Comparison of ENCODE assay signal across 10 cellular contexts in genomic region chr7:74365320-74366022, GRCh38.
DNase-seq lines count a peak whose midpoint lies in the region; ATAC-seq, FAIRE-seq and TF ChIP-seq lines count a peak whose summit lies in the region.
"Had no signal": no experiment of that assay in that cellular context is flagged by ENCODE, and none has a peak within 500 bp of the region (broad histone marks: within the 10 kb centered on the region; RNA-seq: fewer than 3 reads in every experiment).

No MANE protein-coding gene starts in this region.

- H3K9me3 Mint-ChIP-seq in activated CD8-positive, alpha-beta T cell treated with anti-CD3 and anti-CD28 coated beads for 36 hours: no peaks in the 10 kb centered on the region
- H3K9me3 Mint-ChIP-seq in activated CD8-positive, alpha-beta T cell treated with anti-CD3 and anti-CD28 coated beads, Interleukin-2, amount 10 ng/mL, durations not matched to agents 7 days and 5 days (ENCODE audit: insufficient read depth): no peaks in the 10 kb centered on the region

- H3K27me3 ChIP-seq in SK-N-SH (ENCODE audit: insufficient read depth) (no peaks in the 10 kb centered on the region), heart left ventricle (no peaks in the 10 kb centered on the region), small intestine (ENCODE audit: control insufficient read depth in 2 of 2, insufficient read depth in 2 of 2, low read length in 2 of 2) (no peaks in the 10 kb centered on the region)
- H3K27me3 ChIP-seq: BLaER1 treated with 17β-estradiol and CSF1 and Interleukin-3, amounts not matched to agents 10 nM and 100 nM; neutrophil had no signal

- no peak for TF ChIP-seq RAD21 in SK-N-SH (IDR thresholded peaks at IDR 0.05; ENCODE audit: low read length)

- H3K27ac ChIP-seq in SK-N-SH (ENCODE audit: low read depth in 2 of 2, low read length in 1 of 2) (peak overlapping the region in 1 of 2 experiments; percentile 47; a peak in 2 of 4 replicates), heart left ventricle (no peak overlapping the region), small intestine (ENCODE audit: low read depth in 1 of 2, low read length in 1 of 2) (no peak overlapping the region)
- H3K27ac ChIP-seq: neutrophil had no signal

- no peaks in the 10 kb centered on the region for H3K9me2 ChIP-seq in SK-N-SH

- H3K9me3 ChIP-seq in SK-N-SH: no peaks in the 10 kb centered on the region
- H3K9me3 ChIP-seq in heart left ventricle: no peaks in the 10 kb centered on the region
- no peaks in the 10 kb centered on the region for H3K9me3 ChIP-seq in small intestine (ENCODE audit: control insufficient read depth, low read depth)
- H3K9me3 ChIP-seq: neutrophil had no signal

- peak; percentile 4 for DNase-seq in activated CD8-positive, alpha-beta T cell treated with anti-CD3 and anti-CD28 coated beads for 36 hours
- DNase-seq in activated CD8-positive, alpha-beta T cell treated with anti-CD3 and anti-CD28 coated beads, Interleukin-2, amount 10 ng/mL, durations not matched to agents 7 days and 5 days: no peak
- DNase-seq in SK-N-SH: peak; percentile 100
- peak in 3 of 5 donors; percentile 39 to 66 (median 62) for DNase-seq in heart left ventricle
- peak; percentile 51 for DNase-seq in small intestine
- no peak for DNase-seq in NCI-H1105 treated with DMSO at 0.1 percent for 48 hours (lab: John Stamatoyannopoulos, UW)
- no peak for DNase-seq in NOMO-1 (lab: John Stamatoyannopoulos, UW; ENCODE audit: unreplicated experiment in 2 of 2)

- H3K36me3 ChIP-seq in SK-N-SH (replicated peaks in 1 of 2; ENCODE audit: control insufficient read depth in 1 of 2, insufficient read depth in 2 of 2, low read length in 1 of 2) (peaks cover 0 to 31% of the 10 kb centered on the region in 2 experiments), heart left ventricle (peaks cover 0 to 22% (median 13%) of the 10 kb centered on the region in 9 donors), small intestine (ENCODE audit: control insufficient read depth in 2 of 2, insufficient read depth in 2 of 2, low read length in 2 of 2) (peaks cover 2 to 3% of the 10 kb centered on the region in 2 donors)
- H3K36me3 ChIP-seq: neutrophil had no signal

- intact Hi-C loops in activated CD8-positive, alpha-beta T cell treated with anti-CD3 and anti-CD28 coated beads for 36 hours (cut with micrococcal nuclease): no loop called here
- intact Hi-C loops in heart left ventricle (cut with DNase I): no loop called here

- no peak for TF ChIP-seq CTCF in activated CD8-positive, alpha-beta T cell treated with anti-CD3 and anti-CD28 coated beads for 36 hours (IDR thresholded peaks at IDR 0.05)
- TF ChIP-seq CTCF in SK-N-SH (IDR thresholded peaks at IDR 0.05) (no peak), heart left ventricle (IDR thresholded peaks at IDR 0.05) (no peak)

- POLR2A ChIA-PET in activated CD8-positive, alpha-beta T cell treated with anti-CD3 and anti-CD28 coated beads for 36 hours (lab: Charles Lee): no interaction called here
- POLR2A ChIA-PET in activated CD8-positive, alpha-beta T cell treated with anti-CD3 and anti-CD28 coated beads, Interleukin-2, amount 10 ng/mL, durations not matched to agents 7 days and 5 days (lab: Charles Lee): no interaction called here
- POLR2A ChIA-PET in SK-N-SH (lab: Yijun Ruan, JAX): interaction anchor here (0.6 kb wide), 1 partner anchor 261 kb away, joined by 3 read pairs; no protein-coding TSS in a partner anchor

- H3K27me3 Mint-ChIP-seq in activated CD8-positive, alpha-beta T cell treated with anti-CD3 and anti-CD28 coated beads for 36 hours: no peaks in the 10 kb centered on the region
- H3K27me3 Mint-ChIP-seq in activated CD8-positive, alpha-beta T cell treated with anti-CD3 and anti-CD28 coated beads, Interleukin-2, amount 10 ng/mL, durations not matched to agents 7 days and 5 days (ENCODE audit: low read depth): no peaks in the 10 kb centered on the region

- no peak overlapping the region for H2AFZ ChIP-seq in SK-N-SH (ENCODE audit: low read depth)

- CTCF ChIA-PET in activated CD8-positive, alpha-beta T cell treated with anti-CD3 and anti-CD28 coated beads for 36 hours (lab: Charles Lee): no interaction called here
- CTCF ChIA-PET in activated CD8-positive, alpha-beta T cell treated with anti-CD3 and anti-CD28 coated beads, Interleukin-2, amount 10 ng/mL, durations not matched to agents 7 days and 5 days (lab: Charles Lee): interaction anchor here (1.5 kb wide), 1 partner anchor 9 kb away, joined by 4 read pairs; no protein-coding TSS in a partner anchor
- CTCF ChIA-PET in SK-N-SH (lab: Yijun Ruan, JAX): interaction anchor here (0.8 to 2.8 kb wide), 9 partner anchors 11 to 201 kb away, joined by 3 to 22 read pairs (median 4); no protein-coding TSS in a partner anchor

- no peak overlapping the region for H3K4me2 ChIP-seq in SK-N-SH

- no peak overlapping the region for H3K27ac Mint-ChIP-seq in activated CD8-positive, alpha-beta T cell treated with anti-CD3 and anti-CD28 coated beads for 36 hours
- no peak overlapping the region for H3K27ac Mint-ChIP-seq in activated CD8-positive, alpha-beta T cell treated with anti-CD3 and anti-CD28 coated beads, Interleukin-2, amount 10 ng/mL, durations not matched to agents 7 days and 5 days

- H3K36me3 Mint-ChIP-seq in activated CD8-positive, alpha-beta T cell treated with anti-CD3 and anti-CD28 coated beads for 36 hours (ENCODE audit: low read depth): no peaks in the 10 kb centered on the region
- no peaks in the 10 kb centered on the region for H3K36me3 Mint-ChIP-seq in activated CD8-positive, alpha-beta T cell treated with anti-CD3 and anti-CD28 coated beads, Interleukin-2, amount 10 ng/mL, durations not matched to agents 7 days and 5 days (ENCODE audit: low read depth)

- no peak overlapping the region for H3K4me3 ChIP-seq in SK-N-SH (ENCODE audit: low read depth in 2 of 2, low read length in 1 of 2)
- H3K4me3 ChIP-seq in heart left ventricle: no peak overlapping the region
- H3K4me3 ChIP-seq in small intestine (ENCODE audit: low read depth in 1 of 2, low read length in 2 of 2): no peak overlapping the region
- H3K4me3 ChIP-seq: BLaER1 treated with 17β-estradiol and CSF1 and Interleukin-3, amounts not matched to agents 10 nM and 100 nM had no signal

- H3F3A ChIP-seq in SK-N-SH (replicated peaks; ENCODE audit: insufficient read depth): peaks cover 15% of the 10 kb centered on the region

- ATAC-seq in activated CD8-positive, alpha-beta T cell treated with anti-CD3 and anti-CD28 coated beads for 36 hours: no peak
- no peak for ATAC-seq in activated CD8-positive, alpha-beta T cell treated with anti-CD3 and anti-CD28 coated beads, Interleukin-2, amount 10 ng/mL, durations not matched to agents 7 days and 5 days
- ATAC-seq in heart left ventricle (peak; percentile 77 to 98 (median 94)), GM18907 (IDR thresholded peaks at IDR 0.05; ENCODE audit: unreplicated experiment) (no peak)

- H3K4me1 ChIP-seq in SK-N-SH (ENCODE audit: control insufficient read depth in 1 of 2, insufficient read depth in 2 of 2, low read depth in 1 of 2, low read length in 1 of 2): peaks cover 0 to 4% of the 10 kb centered on the region in 2 experiments; a peak in 1 of 4 replicates
- H3K4me1 ChIP-seq in heart left ventricle: no peaks in the 10 kb centered on the region
- no peaks in the 10 kb centered on the region for H3K4me1 ChIP-seq in small intestine (ENCODE audit: control insufficient read depth in 2 of 2, insufficient read depth in 1 of 2, low read depth in 1 of 2, low read length in 1 of 2)

- FAIRE-seq in small intestine (lab: Jason Lieb, UNC): no peak

- TF ChIP-seq EP300 in SK-N-SH (IDR thresholded peaks at IDR 0.05; ENCODE audit: borderline replicate concordance in 1 of 2, low read depth in 1 of 2, low read length in 1 of 2): no peak

- H3K79me2 ChIP-seq in SK-N-SH (ENCODE audit: insufficient read depth): no peaks in the 10 kb centered on the region

- H3K9ac ChIP-seq in SK-N-SH: no peak overlapping the region
- H3K9ac ChIP-seq: BLaER1 treated with 17β-estradiol and CSF1 and Interleukin-3, amounts not matched to agents 10 nM and 100 nM had no signal

- H3K4me3 Mint-ChIP-seq in activated CD8-positive, alpha-beta T cell treated with anti-CD3 and anti-CD28 coated beads for 36 hours: no peak overlapping the region
- no peak overlapping the region for H3K4me3 Mint-ChIP-seq in activated CD8-positive, alpha-beta T cell treated with anti-CD3 and anti-CD28 coated beads, Interleukin-2, amount 10 ng/mL, durations not matched to agents 7 days and 5 days

- H4K20me1 ChIP-seq in SK-N-SH (ENCODE audit: insufficient read depth): no peaks in the 10 kb centered on the region

- H3K4me1 Mint-ChIP-seq in activated CD8-positive, alpha-beta T cell treated with anti-CD3 and anti-CD28 coated beads for 36 hours (ENCODE audit: low read depth): no peaks in the 10 kb centered on the region
- no peaks in the 10 kb centered on the region for H3K4me1 Mint-ChIP-seq in activated CD8-positive, alpha-beta T cell treated with anti-CD3 and anti-CD28 coated beads, Interleukin-2, amount 10 ng/mL, durations not matched to agents 7 days and 5 days (ENCODE audit: low read depth)

- 47% methylated on average over 10 of the region's 10 CpGs for WGBS in SK-N-SH (ENCODE audit: low lambda C conversion rate)
- 54 to 65% (median 60%) methylated on average over 10 of the region's 10 CpGs for WGBS in heart left ventricle, 4 donors
- 59 to 63% (median 60%) methylated on average over 10 of the region's 10 CpGs for WGBS in small intestine, 3 donors

- TF ChIP-seq POLR2A in heart left ventricle (IDR thresholded peaks at IDR 0.05): no peak

TF ChIP-seq in SK-N-SH, 30 proteins besides CTCF, POLR2A, EP300 and RAD21:
- TF ChIP-seq MEF2A (IDR thresholded peaks at IDR 0.05; ENCODE audit: borderline replicate concordance, low read depth): no peak
- no peak for TF ChIP-seq RCOR1 (IDR thresholded peaks at IDR 0.05; ENCODE audit: low read length)
- no peak for TF ChIP-seq TEAD4 (IDR thresholded peaks at IDR 0.05; ENCODE audit: borderline replicate concordance, insufficient read depth)
- no peak for TF ChIP-seq NRF1 (IDR thresholded peaks at IDR 0.05; ENCODE audit: low read depth, low read length)
- TF ChIP-seq MXI1 (IDR thresholded peaks at IDR 0.05; ENCODE audit: low read depth, low read length): peak; percentile 90
- TF ChIP-seq FOXJ3 (CRISPR knock-in tag; IDR thresholded peaks at IDR 0.05): no peak
- TF ChIP-seq EZH2phosphoT487 (IDR thresholded peaks at IDR 0.05; ENCODE audit: borderline replicate concordance, low read depth): no peak
- TF ChIP-seq USF1 (IDR thresholded peaks at IDR 0.05; ENCODE audit: borderline replicate concordance, low read depth): no peak
- peak; percentile 70 for TF ChIP-seq RFX5 (IDR thresholded peaks at IDR 0.05; ENCODE audit: low read length)
- TF ChIP-seq JUND (IDR thresholded peaks at IDR 0.05): no peak

Comparison
In these comparisons a context has a peak if more than half of its experiments do, and no peak if none do; other contexts are left out.
1. DNase-seq: peak in activated CD8-positive, alpha-beta T cell treated with anti-CD3 and anti-CD28 coated beads for 36 hours (single experiment), SK-N-SH (single experiment), heart left ventricle (3 of 5) and small intestine (single experiment); none in activated CD8-positive, alpha-beta T cell treated with anti-CD3 and anti-CD28 coated beads, Interleukin-2, amount 10 ng/mL, durations not matched to agents 7 days and 5 days (single experiment), NCI-H1105 treated with DMSO at 0.1 percent for 48 hours (single experiment) and NOMO-1 (0 of 2).
2. ATAC-seq: peak in heart left ventricle (4 of 4); none in activated CD8-positive, alpha-beta T cell treated with anti-CD3 and anti-CD28 coated beads for 36 hours (single experiment), activated CD8-positive, alpha-beta T cell treated with anti-CD3 and anti-CD28 coated beads, Interleukin-2, amount 10 ng/mL, durations not matched to agents 7 days and 5 days (single experiment) and GM18907 (single experiment).